1 cellular context compared by ENCODE assay signal in the genomic region with DNA sequence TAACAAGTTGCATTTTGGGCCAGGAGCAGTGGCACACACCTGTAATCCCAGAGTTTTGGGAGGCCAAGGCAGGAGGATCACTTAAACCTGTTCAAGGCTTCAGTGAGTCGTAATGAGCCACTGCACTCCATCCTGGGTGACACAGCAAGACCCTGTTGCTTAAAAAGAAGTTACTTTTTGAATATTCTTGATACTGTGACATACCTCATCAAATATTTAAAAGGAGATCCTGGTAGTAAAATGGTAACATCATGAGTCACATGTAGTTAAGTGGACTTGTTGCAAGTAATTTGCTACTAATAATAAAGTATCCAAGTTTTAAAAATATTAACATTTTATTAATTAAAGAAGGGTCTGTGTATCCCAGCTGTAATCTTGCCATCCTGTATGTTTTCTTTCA.
TF ChIP-seq lines count a peak whose summit lies in the region.

No MANE protein-coding gene starts in this region.

TF ChIP-seq in endothelial cell of umbilical vein, 7 proteins besides CTCF, POLR2A, EP300 and RAD21:
- no peak for TF ChIP-seq JUN (IDR thresholded peaks at IDR 0.05; ENCODE audit: borderline replicate concordance, insufficient read depth, insufficient read length, low read depth)
